Comparison of ENCODE assay signal across 3 cellular contexts in the genomic region with DNA sequence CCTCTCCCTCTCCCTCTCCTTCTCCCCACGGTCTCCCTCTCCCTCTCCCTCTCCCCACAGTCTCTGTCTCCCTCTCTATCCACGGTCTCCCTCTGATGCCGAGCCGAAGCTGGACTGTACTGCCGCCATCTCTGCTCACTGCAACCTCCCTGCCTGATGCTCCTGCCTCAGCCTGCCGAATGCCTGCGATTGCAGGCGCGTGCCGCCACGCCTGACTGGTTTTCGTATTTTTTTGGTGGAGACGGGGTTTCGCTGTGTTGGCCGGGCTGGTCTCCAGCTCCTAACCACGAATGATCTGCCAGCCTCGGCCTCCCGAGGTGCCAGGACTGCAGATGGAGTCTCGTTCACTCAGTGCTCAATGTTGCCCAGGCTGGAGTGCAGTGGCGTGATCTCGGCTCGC. TPM values are rescaled to one million over a fixed set of nuclear protein-coding genes. Genes with fewer than 3 reads are reported as not detected.
A peak's percentile ranks its signal among the peaks of the same experiment; 100 is the strongest.
DNase-seq lines count a peak whose midpoint lies in the region; TF ChIP-seq lines count a peak whose summit lies in the region.
"Not testable (repeated sequence)": the region's sequence is repeated elsewhere in the genome, so short reads cannot be mapped to it uniquely, and the experiment has no call there.

No MANE protein-coding gene starts in this region.

- H3K9me3 Mint-ChIP-seq in neural crest cell = peaks cover 16% of the 10 kb centered on the region

- H3K4me1 Mint-ChIP-seq in neural crest cell = not testable (repeated sequence)

- not testable (repeated sequence) for TF ChIP-seq CTCF in C4-2B (conservative IDR thresholded peaks at IDR 0.05); neural crest cell (conservative IDR thresholded peaks at IDR 0.05)

- not testable (repeated sequence) for H3K4me3 Mint-ChIP-seq in neural crest cell

- peaks cover 26% of the 10 kb centered on the region for H3K36me3 Mint-ChIP-seq in neural crest cell (ENCODE audit: low read depth)

- not testable (repeated sequence) for H3K27me3 Mint-ChIP-seq in neural crest cell (ENCODE audit: low read depth)

- not testable (repeated sequence) for H3K9me3 ChIP-seq in MG63

- H3K4me3 ChIP-seq in MG63 = not testable (repeated sequence)

- peak; percentile 32 for DNase-seq in MG63
- DNase-seq in neural crest cell (ENCODE audit: low read depth, low spot score) = not testable (repeated sequence)

- H3K27me3 ChIP-seq in MG63 = not testable (repeated sequence)

- peak overlapping the region; percentile 6; the same call in 1 of the 2 replicates for H3K27ac ChIP-seq in C4-2B

- H3K36me3 ChIP-seq in MG63 = not testable (repeated sequence)

- H3K27ac Mint-ChIP-seq in neural crest cell (ENCODE audit: unreplicated experiment) = peak overlapping the region; percentile 50

RNA-seq across cellular contexts. Expression of a gene that starts 24.0 kb away (rescaled TPM):
- 6.3 and 8.3 TPM in 2 replicates for total RNA-seq in MG63 (2014; rRNA removed; shearing (Covaris generic); ENCODE audit: low replicate concordance)
- total RNA-seq in neural crest cell = 4.6 and 5.1 TPM in 2 replicates
